8 cellular contexts compared by ENCODE assay signal in genomic region chr6:87697581-87698552, GRCh38. TPM values are rescaled to one million over a fixed set of nuclear protein-coding genes. Genes with fewer than 3 reads are reported as not detected.
DNase-seq lines count a peak whose midpoint lies in the region; ATAC-seq and TF ChIP-seq lines count a peak whose summit lies in the region.

No MANE protein-coding gene starts in this region.

- no peak for DNase-seq in activated CD8-positive, alpha-beta memory T cell treated with anti-CD3 and anti-CD28 coated beads, Interleukin-2, amount 10 ng/mL, durations not matched to agents 7 days and 5 days
- DNase-seq in activated CD8-positive, alpha-beta memory T cell treated with anti-CD3 and anti-CD28 coated beads for 24 hours = no peak
- peak; percentile 62 for DNase-seq in NCI-H446 treated with DMSO at 0.1 percent for 48 hours (lab: John Stamatoyannopoulos, UW)
- peak; percentile 78 for DNase-seq in dedifferentiated amniotic fluid mesenchymal stem cell (ENCODE audit: extremely low spot score)
- no peak for DNase-seq in naive B cell
- no peak for DNase-seq in omental fat pad (ENCODE audit: low spot score)

- peak overlapping the region; percentile 94 for H3K27ac Mint-ChIP-seq in activated CD8-positive, alpha-beta memory T cell treated with anti-CD3 and anti-CD28 coated beads, Interleukin-2, amount 10 ng/mL, durations not matched to agents 7 days and 5 days
- peak overlapping the region in 5 of 6 donors; percentile 59 to 91 (median 78) for H3K27ac Mint-ChIP-seq in naive B cell

- no peak for TF ChIP-seq CTCF in omental fat pad (IDR thresholded peaks at IDR 0.05)

- peaks cover 41% of the 10 kb centered on the region for H3K36me3 Mint-ChIP-seq in activated CD8-positive, alpha-beta memory T cell treated with anti-CD3 and anti-CD28 coated beads, Interleukin-2, amount 10 ng/mL, durations not matched to agents 7 days and 5 days
- no peaks in the 10 kb centered on the region for H3K36me3 Mint-ChIP-seq in naive B cell

- no peaks in the 10 kb centered on the region for H3K27me3 Mint-ChIP-seq in activated CD8-positive, alpha-beta memory T cell treated with anti-CD3 and anti-CD28 coated beads, Interleukin-2, amount 10 ng/mL, durations not matched to agents 7 days and 5 days
- no peaks in the 10 kb centered on the region for H3K27me3 Mint-ChIP-seq in naive B cell

- CTCF ChIA-PET in activated CD8-positive, alpha-beta memory T cell treated with anti-CD3 and anti-CD28 coated beads, Interleukin-2, amount 10 ng/mL, durations not matched to agents 7 days and 5 days (lab: Charles Lee) = interaction anchor here (0.6 to 1.5 kb wide), 5 partner anchors 10 to 72 kb away, joined by 3 read pairs; no protein-coding TSS in a partner anchor

- no peak for ATAC-seq in activated CD8-positive, alpha-beta memory T cell treated with anti-CD3 and anti-CD28 coated beads, Interleukin-2, amount 10 ng/mL, durations not matched to agents 7 days and 5 days
- no peak for ATAC-seq in naive B cell (ENCODE audit: low read depth in 2 of 2)
- ATAC-seq in omental fat pad (ENCODE audit: low FRiP score) = no peak
- ATAC-seq in GM19035 (IDR thresholded peaks at IDR 0.05; ENCODE audit: unreplicated experiment) = no peak
- ATAC-seq in HG02610 (IDR thresholded peaks at IDR 0.05; ENCODE audit: unreplicated experiment) = no peak

- no peaks in the 10 kb centered on the region for H3K9me3 Mint-ChIP-seq in activated CD8-positive, alpha-beta memory T cell treated with anti-CD3 and anti-CD28 coated beads, Interleukin-2, amount 10 ng/mL, durations not matched to agents 7 days and 5 days (ENCODE audit: low read depth)
- H3K9me3 Mint-ChIP-seq in naive B cell = no peaks in the 10 kb centered on the region

- H3K4me3 Mint-ChIP-seq in activated CD8-positive, alpha-beta memory T cell treated with anti-CD3 and anti-CD28 coated beads, Interleukin-2, amount 10 ng/mL, durations not matched to agents 7 days and 5 days = peak overlapping the region; percentile 95
- H3K4me3 Mint-ChIP-seq in naive B cell = peak overlapping the region; percentile 74 to 99 (median 94)

- H3K4me1 Mint-ChIP-seq in activated CD8-positive, alpha-beta memory T cell treated with anti-CD3 and anti-CD28 coated beads, Interleukin-2, amount 10 ng/mL, durations not matched to agents 7 days and 5 days = peaks cover 51% of the 10 kb centered on the region
- H3K4me1 Mint-ChIP-seq in naive B cell = peaks cover 35 to 78% (median 64%) of the 10 kb centered on the region in 3 donors

RNA-seq across cellular contexts. Expression of gene AKIRIN2, which starts 4.2 kb away (rescaled TPM):
- 10 to 100 TPM; 57.3 to 64.4 TPM for total RNA-seq in activated CD8-positive, alpha-beta memory T cell treated with anti-CD3 and anti-CD28 coated beads, Interleukin-2, amount 10 ng/mL, durations not matched to agents 7 days and 5 days
- 100 to 1,000 TPM in 3 of 6 donors, 10 to 100 TPM in 3; 75.0 to 129 (median 99.1) TPM for polyA plus RNA-seq in naive B cell (ENCODE audit: low read depth in 6 of 6)
- total RNA-seq in omental fat pad = 10 to 100 TPM; 22.9 to 41.6 (median 34.6) TPM

Comparison
In these comparisons a context has a peak if more than half of its experiments do, and no peak if none do; other contexts are left out.
1. DNase-seq: peak in NCI-H446 treated with DMSO at 0.1 percent for 48 hours (single experiment) and dedifferentiated amniotic fluid mesenchymal stem cell (single experiment); none in activated CD8-positive, alpha-beta memory T cell treated with anti-CD3 and anti-CD28 coated beads, Interleukin-2, amount 10 ng/mL, durations not matched to agents 7 days and 5 days (single experiment), activated CD8-positive, alpha-beta memory T cell treated with anti-CD3 and anti-CD28 coated beads for 24 hours (single experiment), naive B cell (single experiment) and omental fat pad (single experiment).